19 cellular contexts compared by ENCODE assay signal in genomic region chr2:5315512-5315911, GRCh38.
DNase-seq lines count a peak whose midpoint lies in the region; ATAC-seq lines count a peak whose summit lies in the region.
"Had no signal": no experiment of that assay in that cellular context is flagged by ENCODE, and none has a peak within 500 bp of the region (broad histone marks: within the 10 kb centered on the region; RNA-seq: fewer than 3 reads in every experiment).

No MANE protein-coding gene starts in this region.

- peak; percentile 32 for DNase-seq in NCI-H1092 (lab: John Stamatoyannopoulos, UW)
- peak; percentile 98 for DNase-seq in NCI-H1694 (lab: John Stamatoyannopoulos, UW)
- peak; percentile 97 to 99 for DNase-seq in NCI-H524 (lab: John Stamatoyannopoulos, UW)
- peak; percentile 24 for DNase-seq in left kidney (ENCODE audit: low read depth, low spot score)
- DNase-seq in NAMALWA (ENCODE audit: low spot score): no peak
- no peak for DNase-seq in SKM-1 (lab: John Stamatoyannopoulos, UW; ENCODE audit: unreplicated experiment)
- no peak for DNase-seq in anterior cingulate cortex (lab: John Stamatoyannopoulos, UW)
- DNase-seq: activated CD8-positive, alpha-beta memory T cell treated with anti-CD3 and anti-CD28 coated beads, Interleukin-2, amount 50 U/mL, for 4 hours; activated naive CD8-positive, alpha-beta T cell treated with anti-CD3 and anti-CD28 coated beads, Interleukin-2, amount 10 ng/mL, durations not matched to agents 7 days and 5 days; brain microvascular endothelial cell; effector memory CD8-positive, alpha-beta T cell; esophagus squamous epithelium; GM23248; MM.1S; NCI-H510A; SJCRH30; T-helper 2 cell had no signal

- ATAC-seq in HG03439 (IDR thresholded peaks at IDR 0.05; ENCODE audit: unreplicated experiment): no peak
- ATAC-seq: effector memory CD8-positive, alpha-beta T cell; gastroesophageal sphincter had no signal

Comparison
In these comparisons a context has a peak if more than half of its experiments do, and no peak if none do; other contexts are left out.
1. DNase-seq: peak in NCI-H1092 (single experiment), NCI-H1694 (single experiment), NCI-H524 (2 of 2) and left kidney (single experiment); none in NAMALWA (single experiment), SKM-1 (single experiment) and anterior cingulate cortex (0 of 58).